13 cellular contexts compared by ENCODE assay signal in genomic region chr12:62731378-62731710, GRCh38.
DNase-seq lines count a peak whose midpoint lies in the region; ATAC-seq and TF ChIP-seq lines count a peak whose summit lies in the region.
"Had no signal": no experiment of that assay in that cellular context is flagged by ENCODE, and none has a peak within 500 bp of the region (broad histone marks: within the 10 kb centered on the region; RNA-seq: fewer than 3 reads in every experiment).

No MANE protein-coding gene starts in this region.

- TSS peak; percentile 78 for BruUV-seq in PC-9 (replicated peaks; lab: Mats Ljungman, UMichigan)

- no peak overlapping the region for H3K9ac ChIP-seq in endodermal cell (ENCODE audit: extremely low read depth, low read length, poor library complexity, severe bottlenecking)
- H3K9ac ChIP-seq: BLaER1 had no signal

- H3K27me3 Mint-ChIP-seq in endodermal cell (ENCODE audit: insufficient read depth): no peaks in the 10 kb centered on the region

- H3K27me3 ChIP-seq in ACC112 (ENCODE audit: insufficient read depth, low read length) (no peaks in the 10 kb centered on the region), PC-9 (ENCODE audit: insufficient read depth, low read depth) (no peaks in the 10 kb centered on the region), endodermal cell (ENCODE audit: control insufficient read depth, insufficient read depth, low read length, poor library complexity, severe bottlenecking) (no peaks in the 10 kb centered on the region), osteoblast (ENCODE audit: insufficient read depth, low read length) (no peaks in the 10 kb centered on the region)
- H3K27me3 ChIP-seq: BLaER1 had no signal

- no peak for ATAC-seq in GM19452 (IDR thresholded peaks at IDR 0.05; ENCODE audit: unreplicated experiment)

- intact Hi-C loops in PC-9 (cut with micrococcal nuclease; ENCODE audit: unreplicated experiment): no loop called here

- WGBS in endodermal cell (ENCODE audit: insufficient coverage in 1 of 2, insufficient read length in 1 of 2), 2 experiments: 91 to 96% methylated on average over 5 of the region's 5 CpGs

- no peaks in the 10 kb centered on the region for H3K9me2 ChIP-seq in PC-9 (ENCODE audit: insufficient read depth)

- peaks cover 19% of the 10 kb centered on the region for H3K36me3 Mint-ChIP-seq in endodermal cell (ENCODE audit: low read depth)

- H3K36me3 ChIP-seq in ACC112 (ENCODE audit: insufficient read depth, low read length) (no peaks in the 10 kb centered on the region), PC-9 (ENCODE audit: low read depth) (no peaks in the 10 kb centered on the region), endodermal cell (ENCODE audit: control insufficient read depth, insufficient read depth, low read length) (no peaks in the 10 kb centered on the region), osteoblast (ENCODE audit: insufficient read depth, low read length) (no peaks in the 10 kb centered on the region)

- POLR2A ChIA-PET in PC-9 (lab: Charles Lee; ENCODE audit: unreplicated experiment): interaction anchor here (0.5 to 0.7 kb wide), 4 partner anchors 33 to 142 kb away, joined by 4 to 6 read pairs (median 4); no protein-coding TSS in a partner anchor

- peaks cover 51% of the 10 kb centered on the region for H3F3A ChIP-seq in PC-9 (ENCODE audit: insufficient read depth, low read depth)

- H3K27ac ChIP-seq in ACC112 (ENCODE audit: low read depth, low read length) (peak overlapping the region; percentile 99), PC-9 (peak overlapping the region; percentile 96), endodermal cell (ENCODE audit: low read depth, low read length) (peak overlapping the region; percentile 50), osteoblast (ENCODE audit: low read depth, low read length) (peak overlapping the region; percentile 94)
- H3K27ac ChIP-seq: BLaER1 had no signal

- H3K4me1 Mint-ChIP-seq in endodermal cell: peaks cover 37% of the 10 kb centered on the region

- H3K4me3 Mint-ChIP-seq in endodermal cell: no peak overlapping the region

- TF ChIP-seq CTCF in PC-9 (conservative IDR thresholded peaks at IDR 0.05): no peak
- TF ChIP-seq CTCF in endodermal cell (conservative IDR thresholded peaks at IDR 0.05): no peak
- TF ChIP-seq CTCF in osteoblast (IDR thresholded peaks at IDR 0.05; ENCODE audit: extremely low read depth, low read depth, low read length): no peak

- H3K79me2 ChIP-seq in ACC112 (ENCODE audit: control insufficient read depth, insufficient read depth, low read length, unreplicated experiment): no peaks in the 10 kb centered on the region
- peaks cover 24% of the 10 kb centered on the region for H3K79me2 ChIP-seq in PC-9 (ENCODE audit: low read depth)
- H3K79me2 ChIP-seq in osteoblast (ENCODE audit: insufficient read depth, low read length): no peaks in the 10 kb centered on the region

- peak overlapping the region; percentile 23 for H3K27ac Mint-ChIP-seq in endodermal cell

- no peaks in the 10 kb centered on the region for H3K9me3 Mint-ChIP-seq in endodermal cell

- H3K4me2 ChIP-seq in PC-9 (peak overlapping the region; percentile 69), osteoblast (ENCODE audit: insufficient read depth, low read length) (peak overlapping the region; percentile 75)
- H3K4me2 ChIP-seq: BLaER1 had no signal

- CTCF ChIA-PET in PC-9 (lab: Charles Lee): no interaction called here

- H3K4me1 ChIP-seq in ACC112 (ENCODE audit: control insufficient read depth, insufficient read depth, low read length, unreplicated experiment): peaks cover 57% of the 10 kb centered on the region
- peaks cover 83% of the 10 kb centered on the region for H3K4me1 ChIP-seq in PC-9 (replicated peaks; ENCODE audit: insufficient read depth)
- peaks cover 5% of the 10 kb centered on the region for H3K4me1 ChIP-seq in endodermal cell (ENCODE audit: control insufficient read depth, insufficient read depth, low read length)
- H3K4me1 ChIP-seq in osteoblast (ENCODE audit: insufficient read depth, low read length): peaks cover 50% of the 10 kb centered on the region
- H3K4me1 ChIP-seq: BLaER1 had no signal

- H4K20me1 ChIP-seq in PC-9 (ENCODE audit: insufficient read depth) (no peaks in the 10 kb centered on the region), osteoblast (ENCODE audit: insufficient read depth, low read length) (no peaks in the 10 kb centered on the region)
- H4K20me1 ChIP-seq: BLaER1 had no signal

- TF ChIP-seq POLR2A in erythroblast (IDR thresholded peaks at IDR 0.05; ENCODE audit: low read length): no peak

- no peak for DNase-seq in PC-9
- no peak for DNase-seq in endodermal cell
- DNase-seq in osteoblast (ENCODE audit: insufficient read length, low spot score, missing footprints): no peak
- no peak for DNase-seq in activated CD4-positive, alpha-beta T cell treated with anti-CD3 and anti-CD28 coated beads for 4 hours
- DNase-seq in mucosa of gallbladder (ENCODE audit: low spot score): no peak
- no peak for DNase-seq in erythroblast (lab: John Stamatoyannopoulos, UW)
- DNase-seq: activated CD8-positive, alpha-beta memory T cell treated with anti-CD3 and anti-CD28 coated beads for 24 hours; activated naive CD4-positive, alpha-beta T cell treated with anti-CD3 and anti-CD28 coated beads, Interleukin-2, amount 50 U/mL, for 16 hours; NCI-H345; T-helper 9 cell had no signal

- H3K4me3 ChIP-seq in ACC112 (ENCODE audit: low read depth, low read length) (peak overlapping the region; percentile 64), PC-9 (no peak overlapping the region), endodermal cell (ENCODE audit: low read length) (no peak overlapping the region), osteoblast (ENCODE audit: insufficient read depth, low read length) (peak overlapping the region; percentile 38)
- H3K4me3 ChIP-seq: BLaER1 had no signal

- no peak overlapping the region for H2AFZ ChIP-seq in ACC112 (ENCODE audit: low read length, unreplicated experiment)
- H2AFZ ChIP-seq in PC-9: no peak overlapping the region
- H2AFZ ChIP-seq in osteoblast (ENCODE audit: low read length): no peak overlapping the region

- H3K9me3 ChIP-seq in PC-9 (ENCODE audit: insufficient read depth, low read depth) (no peaks in the 10 kb centered on the region), endodermal cell (ENCODE audit: control insufficient read depth, low read length) (no peaks in the 10 kb centered on the region), osteoblast (ENCODE audit: low read depth, low read length) (no peaks in the 10 kb centered on the region)
- H3K9me3 ChIP-seq: BLaER1 had no signal

Comparison
In these comparisons a context has a peak if more than half of its experiments do, and no peak if none do; other contexts are left out.
1. H3K4me3 ChIP-seq: peak in ACC112 (single experiment) and osteoblast (single experiment); none in PC-9 (single experiment) and endodermal cell (single experiment).
2. Peak in every context shown above with its lines, with median percentiles within 50 percentile points of each other: H3K27ac ChIP-seq.